In genomic region chr2:105789745-105790466, GRCh38 we compare ENCODE assay signal across 8 cellular contexts. TPM values are rescaled to one million over a fixed set of nuclear protein-coding genes. Genes with fewer than 3 reads are reported as not detected.
A peak's percentile ranks its signal among the peaks of the same experiment; 100 is the strongest.
DNase-seq lines count a peak whose midpoint lies in the region; ATAC-seq and TF ChIP-seq lines count a peak whose summit lies in the region.

No MANE protein-coding gene starts in this region.

- no peaks in the 10 kb centered on the region for H3K9me2 ChIP-seq in hepatocyte (replicated peaks; ENCODE audit: insufficient read depth)

- TF ChIP-seq POLR2A in adrenal gland (IDR thresholded peaks at IDR 0.05), result no peak

- H3K4me3 ChIP-seq in RWPE2 (ENCODE audit: severe bottlenecking) (no peak overlapping the region), adrenal gland (peak overlapping the region in 1 of 4 donors; percentile 5), hepatocyte (no peak overlapping the region)

- peak; percentile 4 for TF ChIP-seq CTCF in RWPE2 (IDR thresholded peaks at IDR 0.05; ENCODE audit: poor library complexity, severe bottlenecking)
- TF ChIP-seq CTCF in adrenal gland (IDR thresholded peaks at IDR 0.05), result no peak
- TF ChIP-seq CTCF in hepatocyte (IDR thresholded peaks at IDR 0.05; ENCODE audit: poor library complexity), result no peak

- in situ Hi-C loops in ACHN (cut with HindIII; ENCODE audit: low pct_ligation_motif_present, low pct_unique_long_range_greater_than_20kb, low sequenced_read_pairs), result no loop called here

- no peaks in the 10 kb centered on the region for H3K27me3 ChIP-seq in RWPE2 (ENCODE audit: insufficient read depth, poor library complexity, severe bottlenecking)
- H3K27me3 ChIP-seq in adrenal gland, result no peaks in the 10 kb centered on the region
- no peaks in the 10 kb centered on the region for H3K27me3 ChIP-seq in hepatocyte

- H3K27me3 Mint-ChIP-seq in stimulated activated naive B cell treated with anti-CD40 and anti-IgM and Interleukin-4, amounts not matched to agents 10 μg/mL and 1 μg/mL and 100 μg/mL, for 72 hours, result no peaks in the 10 kb centered on the region

- H4K20me1 ChIP-seq in hepatocyte (ENCODE audit: insufficient read depth, poor library complexity, severe bottlenecking), result peaks cover 96% of the 10 kb centered on the region

- H3K27ac Mint-ChIP-seq in stimulated activated naive B cell treated with anti-CD40 and anti-IgM and Interleukin-4, amounts not matched to agents 10 μg/mL and 1 μg/mL and 100 μg/mL, for 72 hours, result peak overlapping the region; percentile 98

- peaks cover 62 to 93% of the 10 kb centered on the region in 2 donors for H3K4me1 Mint-ChIP-seq in stimulated activated naive B cell treated with anti-CD40 and anti-IgM and Interleukin-4, amounts not matched to agents 10 μg/mL and 1 μg/mL and 100 μg/mL, for 72 hours

- H3K27ac ChIP-seq in RWPE2 (ENCODE audit: poor library complexity, severe bottlenecking) (peak overlapping the region; percentile 55), adrenal gland (peak overlapping the region in 3 of 5 donors; percentile 40 to 75 (median 62)), hepatocyte (peak overlapping the region; percentile 31)

- H3K4me3 Mint-ChIP-seq in stimulated activated naive B cell treated with anti-CD40 and anti-IgM and Interleukin-4, amounts not matched to agents 10 μg/mL and 1 μg/mL and 100 μg/mL, for 72 hours, result peak overlapping the region; percentile 69 to 73

- peaks cover 41 to 50% of the 10 kb centered on the region in 2 donors for H3K36me3 Mint-ChIP-seq in stimulated activated naive B cell treated with anti-CD40 and anti-IgM and Interleukin-4, amounts not matched to agents 10 μg/mL and 1 μg/mL and 100 μg/mL, for 72 hours

- no peaks in the 10 kb centered on the region for H3K9me3 Mint-ChIP-seq in stimulated activated naive B cell treated with anti-CD40 and anti-IgM and Interleukin-4, amounts not matched to agents 10 μg/mL and 1 μg/mL and 100 μg/mL, for 72 hours

- no peak overlapping the region for H2AFZ ChIP-seq in hepatocyte

- 30 to 33% (median 31%) methylated on average over 11 of the region's 11 CpGs for WGBS in adrenal gland, 4 donors
- 72% methylated on average over 11 of the region's 11 CpGs for WGBS in hepatocyte (ENCODE audit: low lambda C conversion rate, missing lambda C conversion rate)

- intact Hi-C loops in adrenal gland (cut with DNase I), result loop anchor here in 1 of 2 donors (10.0 kb wide), 1 partner anchor 85 kb away; no protein-coding TSS in a partner anchor

- H3K9me3 ChIP-seq in RWPE2 (ENCODE audit: severe bottlenecking) (no peaks in the 10 kb centered on the region), adrenal gland (replicated peaks in 1 of 3) (no peaks in the 10 kb centered on the region), hepatocyte (ENCODE audit: low read depth) (no peaks in the 10 kb centered on the region)

- H3K4me2 ChIP-seq in hepatocyte, result peak overlapping the region; percentile 2

- peaks cover 100% of the 10 kb centered on the region for H3K79me2 ChIP-seq in hepatocyte

- DNase-seq in activated T-cell treated with anti-CD3 and anti-CD28 coated beads for 1 hour (ENCODE audit: low read depth) (peak; percentile 38), activated T-cell treated with anti-CD3 and anti-CD28 coated beads for 4 hours (no peak), RWPE2 (ENCODE audit: low spot score) (no peak), adrenal gland (peak; percentile 76 to 91 (median 85)), hepatocyte (ENCODE audit: low spot score) (no peak), ACHN (no peak)
- DNase-seq in stimulated activated naive B cell treated with anti-CD40 and anti-IgM and Interleukin-4, amounts not matched to agents 10 μg/mL and 1 μg/mL and 100 μg/mL, for 72 hours, result peak; percentile 64

- ATAC-seq in HG03066 (IDR thresholded peaks at IDR 0.05; ENCODE audit: low read depth, unreplicated experiment) (peak; percentile 55), RWPE2 (ENCODE audit: low read depth) (peak; percentile 76)
- peak; percentile 88 to 91 for ATAC-seq in stimulated activated naive B cell treated with anti-CD40 and anti-IgM and Interleukin-4, amounts not matched to agents 10 μg/mL and 1 μg/mL and 100 μg/mL, for 72 hours (replicated peaks)

- H3K4me1 ChIP-seq in RWPE2 (ENCODE audit: insufficient read depth, poor library complexity, severe bottlenecking) (peaks cover 23% of the 10 kb centered on the region), adrenal gland (replicated peaks in 1 of 2) (peaks cover 17 to 45% of the 10 kb centered on the region in 2 donors), hepatocyte (ENCODE audit: insufficient read depth) (peaks cover 11% of the 10 kb centered on the region)

- 0 out of 2 replicates have a peak, but pooled peaks cover 3% of the 10 kb centered on the region for H3K36me3 ChIP-seq in RWPE2 (ENCODE audit: low read depth)
- no peaks in the 10 kb centered on the region for H3K36me3 ChIP-seq in adrenal gland (replicated peaks in 1 of 2)
- no peaks in the 10 kb centered on the region for H3K36me3 ChIP-seq in hepatocyte (replicated peaks; ENCODE audit: insufficient read depth, low read depth)

RNA-seq across cellular contexts. Expression of gene NCK2, which starts 45.2 kb away (rescaled TPM):
- total RNA-seq in adrenal gland (10 to 100 TPM; 29.8 to 56.0 (median 43.4) TPM), hepatocyte (71.9 and 72.6 TPM in 2 replicates)
- polyA plus RNA-seq in adrenal gland (10 to 100 TPM; 13.7 to 20.5 (median 18.2) TPM), hepatocyte (80.3 and 100 TPM in 2 replicates)

Comparison
In these comparisons a context has a peak if more than half of its experiments do, and no peak if none do; other contexts are left out.
1. DNase-seq: peak in activated T-cell treated with anti-CD3 and anti-CD28 coated beads for 1 hour (single experiment), adrenal gland (7 of 7) and stimulated activated naive B cell treated with anti-CD40 and anti-IgM and Interleukin-4, amounts not matched to agents 10 μg/mL and 1 μg/mL and 100 μg/mL, for 72 hours (single experiment); none in activated T-cell treated with anti-CD3 and anti-CD28 coated beads for 4 hours (single experiment), RWPE2 (single experiment), hepatocyte (single experiment) and ACHN (single experiment).
2. Peak in every context shown above with its lines, with median percentiles within 50 percentile points of each other: ATAC-seq and H3K27ac ChIP-seq.